Comparison of ENCODE assay signal across 1 cellular context in the genomic region with DNA sequence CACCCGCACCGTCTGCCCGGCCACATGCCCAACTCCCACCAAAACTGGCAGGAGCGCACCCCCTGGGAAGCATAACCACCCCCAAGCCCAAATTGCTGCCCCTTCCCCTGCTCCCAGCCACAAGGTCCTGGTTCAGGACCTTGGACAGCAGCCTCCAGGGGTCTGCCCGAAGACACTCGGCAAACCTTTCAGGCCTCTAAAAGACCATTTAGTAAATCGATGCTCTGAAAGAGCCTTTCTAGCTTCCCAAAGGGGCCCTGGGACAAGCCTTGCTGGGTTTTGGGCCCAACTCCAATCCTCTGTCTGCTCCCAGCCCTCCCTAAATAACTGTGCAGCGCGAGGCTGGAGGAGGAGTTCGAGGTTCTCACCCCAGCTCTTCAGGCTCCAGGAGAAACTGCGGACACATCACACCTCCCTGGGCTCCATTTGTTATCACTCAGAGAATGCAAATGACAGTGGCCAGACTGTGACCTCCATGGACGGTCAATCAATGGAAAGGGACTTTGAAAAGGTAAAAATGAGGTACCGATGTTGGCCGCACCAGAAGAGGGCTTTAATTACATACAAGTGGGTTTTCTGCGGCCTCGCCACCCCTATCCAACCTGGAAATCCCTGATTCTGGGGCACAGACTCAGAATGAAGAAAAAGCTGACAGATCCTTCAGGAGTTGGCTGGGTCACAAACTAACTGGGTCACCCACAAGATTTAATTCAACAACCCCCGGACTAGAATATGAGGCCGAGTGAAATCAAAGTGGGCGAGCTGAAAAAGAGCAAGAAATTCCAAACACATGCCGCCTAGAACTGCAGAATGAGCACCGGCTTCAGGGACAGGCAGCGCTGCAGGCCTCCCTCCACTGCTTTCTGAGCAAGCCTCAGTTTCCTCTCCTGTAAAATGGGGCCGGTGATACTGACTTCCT.
TF ChIP-seq lines count a peak whose summit lies in the region.

No MANE protein-coding gene starts in this region.

TF ChIP-seq in HepG2, 621 proteins besides CTCF, POLR2A, EP300 and RAD21 (continued from another document and continues in another):
- TF ChIP-seq, protein P1, sequence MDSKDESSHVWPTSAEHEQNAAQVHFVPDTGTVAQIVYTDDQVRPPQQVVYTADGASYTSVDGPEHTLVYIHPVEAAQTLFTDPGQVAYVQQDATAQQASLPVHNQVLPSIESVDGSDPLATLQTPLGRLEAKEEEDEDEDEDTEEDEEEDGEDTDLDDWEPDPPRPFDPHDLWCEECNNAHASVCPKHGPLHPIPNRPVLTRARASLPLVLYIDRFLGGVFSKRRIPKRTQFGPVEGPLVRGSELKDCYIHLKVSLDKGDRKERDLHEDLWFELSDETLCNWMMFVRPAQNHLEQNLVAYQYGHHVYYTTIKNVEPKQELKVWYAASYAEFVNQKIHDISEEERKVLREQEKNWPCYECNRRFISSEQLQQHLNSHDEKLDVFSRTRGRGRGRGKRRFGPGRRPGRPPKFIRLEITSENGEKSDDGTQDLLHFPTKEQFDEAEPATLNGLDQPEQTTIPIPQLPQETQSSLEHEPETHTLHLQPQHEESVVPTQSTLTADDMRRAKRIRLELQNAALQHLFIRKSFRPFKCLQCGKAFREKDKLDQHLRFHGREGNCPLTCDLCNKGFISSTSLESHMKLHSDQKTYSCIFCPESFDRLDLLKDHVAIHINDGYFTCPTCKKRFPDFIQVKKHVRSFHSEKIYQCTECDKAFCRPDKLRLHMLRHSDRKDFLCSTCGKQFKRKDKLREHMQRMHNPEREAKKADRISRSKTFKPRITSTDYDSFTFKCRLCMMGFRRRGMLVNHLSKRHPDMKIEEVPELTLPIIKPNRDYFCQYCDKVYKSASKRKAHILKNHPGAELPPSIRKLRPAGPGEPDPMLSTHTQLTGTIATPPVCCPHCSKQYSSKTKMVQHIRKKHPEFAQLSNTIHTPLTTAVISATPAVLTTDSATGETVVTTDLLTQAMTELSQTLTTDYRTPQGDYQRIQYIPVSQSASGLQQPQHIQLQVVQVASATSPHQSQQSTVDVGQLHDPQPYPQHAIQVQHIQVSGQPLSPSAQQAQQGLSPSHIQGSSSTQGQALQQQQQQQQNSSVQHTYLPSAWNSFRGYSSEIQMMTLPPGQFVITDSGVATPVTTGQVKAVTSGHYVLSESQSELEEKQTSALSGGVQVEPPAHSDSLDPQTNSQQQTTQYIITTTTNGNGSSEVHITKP (CRISPR knock-in tag; IDR thresholded peaks at IDR 0.05; ENCODE audit: low read depth): no peak
- TF ChIP-seq CREM (IDR thresholded peaks at IDR 0.05) (no peak), CREM (CRISPR knock-in tag; IDR thresholded peaks at IDR 0.05) (no peak), SYNCRIP (IDR thresholded peaks at IDR 0.05; ENCODE audit: insufficient read depth, low read depth, low read length) (no peak), ZFP36L1 (CRISPR knock-in tag; IDR thresholded peaks at IDR 0.05) (no peak), JUN (CRISPR knock-in tag; IDR thresholded peaks at IDR 0.05) (no peak), SOX13 (IDR thresholded peaks at IDR 0.05) (no peak), SOX13 (CRISPR knock-in tag; conservative IDR thresholded peaks at IDR 0.05 in 1 of 2, IDR thresholded peaks at IDR 0.05 in 1 of 2) (peak in 1 of 2 experiments; percentile 44; a peak in 1 of 4 replicates), ZEB1 (IDR thresholded peaks at IDR 0.05; ENCODE audit: insufficient replicate concordance, low read depth) (no peak), GABPB1 (CRISPR knock-in tag; IDR thresholded peaks at IDR 0.05) (0 out of 2 replicates have a peak, but pooled peaks have one; percentile 13), REL (CRISPR knock-in tag; conservative IDR thresholded peaks at IDR 0.05) (no peak), ZBTB3 (CRISPR knock-in tag; IDR thresholded peaks at IDR 0.05; ENCODE audit: borderline replicate concordance, low read depth) (no peak), ZNF589 (CRISPR knock-in tag; conservative IDR thresholded peaks at IDR 0.05) (no peak), HMGA1 (CRISPR knock-in tag; conservative IDR thresholded peaks at IDR 0.05) (no peak), MED1 (CRISPR knock-in tag; IDR thresholded peaks at IDR 0.05) (no peak), HNRNPH1 (optimal IDR thresholded peaks at IDR 0.05; ENCODE audit: low read depth, low read length) (no peak), MAFK (conservative IDR thresholded peaks at IDR 0.05 in 1 of 2, IDR thresholded peaks at IDR 0.05 in 1 of 2; ENCODE audit: low read length in 2 of 2) (no peak), SMAD3 (CRISPR knock-in tag; IDR thresholded peaks at IDR 0.05) (0 out of 2 replicates have a peak, but pooled peaks have one; percentile 48), ZFP90 (CRISPR knock-in tag; IDR thresholded peaks at IDR 0.05; ENCODE audit: borderline replicate concordance) (no peak), ZNF343 (CRISPR knock-in tag; IDR thresholded peaks at IDR 0.05) (0 out of 2 replicates have a peak, but pooled peaks have one; percentile 33), ZNF160 (CRISPR knock-in tag; IDR thresholded peaks at IDR 0.05) (peak; percentile 69; the same call in 1 of the 2 replicates), EED (CRISPR knock-in tag; IDR thresholded peaks at IDR 0.05) (no peak), CHCHD3 (CRISPR knock-in tag; IDR thresholded peaks at IDR 0.05) (no peak), MTA1 (CRISPR knock-in tag; IDR thresholded peaks at IDR 0.05; ENCODE audit: borderline replicate concordance) (no peak), FOXP1 (IDR thresholded peaks at IDR 0.05) (no peak), FOXP1 (CRISPR knock-in tag; IDR thresholded peaks at IDR 0.05) (no peak), CCDC6 (CRISPR knock-in tag; IDR thresholded peaks at IDR 0.05) (no peak), HIVEP1 (CRISPR knock-in tag; IDR thresholded peaks at IDR 0.05) (no peak), ZNF460 (CRISPR knock-in tag; IDR thresholded peaks at IDR 0.05; ENCODE audit: borderline replicate concordance) (no peak), ZNF263 (CRISPR knock-in tag; IDR thresholded peaks at IDR 0.05) (peak; percentile 42; the same call in 1 of the 2 replicates), ZNF773 (CRISPR knock-in tag; IDR thresholded peaks at IDR 0.05; ENCODE audit: borderline replicate concordance) (peak; percentile 90; the same call in 1 of the 2 replicates), CENPX (CRISPR knock-in tag; IDR thresholded peaks at IDR 0.05) (no peak), ELF4 (CRISPR knock-in tag; IDR thresholded peaks at IDR 0.05; ENCODE audit: borderline replicate concordance) (no peak), ZFP1 (CRISPR knock-in tag; IDR thresholded peaks at IDR 0.05) (no peak), ZNF230 (CRISPR knock-in tag; IDR thresholded peaks at IDR 0.05) (peak; percentile 40; the same call in 1 of the 2 replicates), MYC (CRISPR knock-in tag; IDR thresholded peaks at IDR 0.05; ENCODE audit: borderline replicate concordance) (no peak), ZSCAN12 (CRISPR knock-in tag; IDR thresholded peaks at IDR 0.05) (0 out of 2 replicates have a peak, but pooled peaks have one; percentile 73), POLR2AphosphoS5 (IDR thresholded peaks at IDR 0.05; ENCODE audit: low read depth, low read length) (no peak)
- TF ChIP-seq, protein P2, sequence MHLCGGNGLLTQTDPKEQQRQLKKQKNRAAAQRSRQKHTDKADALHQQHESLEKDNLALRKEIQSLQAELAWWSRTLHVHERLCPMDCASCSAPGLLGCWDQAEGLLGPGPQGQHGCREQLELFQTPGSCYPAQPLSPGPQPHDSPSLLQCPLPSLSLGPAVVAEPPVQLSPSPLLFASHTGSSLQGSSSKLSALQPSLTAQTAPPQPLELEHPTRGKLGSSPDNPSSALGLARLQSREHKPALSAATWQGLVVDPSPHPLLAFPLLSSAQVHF (CRISPR knock-in tag; IDR thresholded peaks at IDR 0.05): no peak
- TF ChIP-seq, protein P3, sequence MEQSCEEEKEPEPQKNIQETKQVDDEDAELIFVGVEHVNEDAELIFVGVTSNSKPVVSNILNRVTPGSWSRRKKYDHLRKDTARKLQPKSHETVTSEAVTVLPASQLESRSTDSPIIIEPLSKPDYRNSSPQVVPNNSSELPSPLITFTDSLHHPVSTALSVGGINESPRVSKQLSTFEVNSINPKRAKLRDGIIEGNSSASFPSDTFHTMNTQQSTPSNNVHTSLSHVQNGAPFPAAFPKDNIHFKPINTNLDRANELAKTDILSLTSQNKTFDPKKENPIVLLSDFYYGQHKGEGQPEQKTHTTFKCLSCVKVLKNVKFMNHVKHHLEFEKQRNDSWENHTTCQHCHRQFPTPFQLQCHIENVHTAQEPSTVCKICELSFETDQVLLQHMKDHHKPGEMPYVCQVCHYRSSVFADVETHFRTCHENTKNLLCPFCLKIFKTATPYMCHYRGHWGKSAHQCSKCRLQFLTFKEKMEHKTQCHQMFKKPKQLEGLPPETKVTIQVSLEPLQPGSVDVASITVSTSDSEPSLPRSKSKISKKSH (CRISPR knock-in tag; IDR thresholded peaks at IDR 0.05; ENCODE audit: borderline replicate concordance): no peak
- TF ChIP-seq, protein P4, sequence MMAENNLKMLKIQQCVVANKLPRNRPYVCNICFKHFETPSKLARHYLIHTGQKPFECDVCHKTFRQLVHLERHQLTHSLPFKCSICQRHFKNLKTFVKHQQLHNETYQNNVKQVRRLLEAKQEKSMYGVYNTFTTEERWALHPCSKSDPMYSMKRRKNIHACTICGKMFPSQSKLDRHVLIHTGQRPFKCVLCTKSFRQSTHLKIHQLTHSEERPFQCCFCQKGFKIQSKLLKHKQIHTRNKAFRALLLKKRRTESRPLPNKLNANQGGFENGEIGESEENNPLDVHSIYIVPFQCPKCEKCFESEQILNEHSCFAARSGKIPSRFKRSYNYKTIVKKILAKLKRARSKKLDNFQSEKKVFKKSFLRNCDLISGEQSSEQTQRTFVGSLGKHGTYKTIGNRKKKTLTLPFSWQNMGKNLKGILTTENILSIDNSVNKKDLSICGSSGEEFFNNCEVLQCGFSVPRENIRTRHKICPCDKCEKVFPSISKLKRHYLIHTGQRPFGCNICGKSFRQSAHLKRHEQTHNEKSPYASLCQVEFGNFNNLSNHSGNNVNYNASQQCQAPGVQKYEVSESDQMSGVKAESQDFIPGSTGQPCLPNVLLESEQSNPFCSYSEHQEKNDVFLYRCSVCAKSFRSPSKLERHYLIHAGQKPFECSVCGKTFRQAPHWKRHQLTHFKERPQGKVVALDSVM (CRISPR knock-in tag; IDR thresholded peaks at IDR 0.05): no peak
- TF ChIP-seq, protein P5, sequence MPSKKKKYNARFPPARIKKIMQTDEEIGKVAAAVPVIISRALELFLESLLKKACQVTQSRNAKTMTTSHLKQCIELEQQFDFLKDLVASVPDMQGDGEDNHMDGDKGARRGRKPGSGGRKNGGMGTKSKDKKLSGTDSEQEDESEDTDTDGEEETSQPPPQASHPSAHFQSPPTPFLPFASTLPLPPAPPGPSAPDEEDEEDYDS (CRISPR knock-in tag; IDR thresholded peaks at IDR 0.05): peak; percentile 14; the same call in 1 of the 2 replicates
- TF ChIP-seq, protein P6, sequence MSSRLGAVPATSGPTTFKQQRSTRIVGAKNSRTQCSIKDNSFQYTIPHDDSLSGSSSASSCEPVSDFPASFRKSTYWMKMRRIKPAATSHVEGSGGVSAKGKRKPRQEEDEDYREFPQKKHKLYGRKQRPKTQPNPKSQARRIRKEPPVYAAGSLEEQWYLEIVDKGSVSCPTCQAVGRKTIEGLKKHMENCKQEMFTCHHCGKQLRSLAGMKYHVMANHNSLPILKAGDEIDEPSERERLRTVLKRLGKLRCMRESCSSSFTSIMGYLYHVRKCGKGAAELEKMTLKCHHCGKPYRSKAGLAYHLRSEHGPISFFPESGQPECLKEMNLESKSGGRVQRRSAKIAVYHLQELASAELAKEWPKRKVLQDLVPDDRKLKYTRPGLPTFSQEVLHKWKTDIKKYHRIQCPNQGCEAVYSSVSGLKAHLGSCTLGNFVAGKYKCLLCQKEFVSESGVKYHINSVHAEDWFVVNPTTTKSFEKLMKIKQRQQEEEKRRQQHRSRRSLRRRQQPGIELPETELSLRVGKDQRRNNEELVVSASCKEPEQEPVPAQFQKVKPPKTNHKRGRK (CRISPR knock-in tag; IDR thresholded peaks at IDR 0.05): no peak
- TF ChIP-seq, protein P7, sequence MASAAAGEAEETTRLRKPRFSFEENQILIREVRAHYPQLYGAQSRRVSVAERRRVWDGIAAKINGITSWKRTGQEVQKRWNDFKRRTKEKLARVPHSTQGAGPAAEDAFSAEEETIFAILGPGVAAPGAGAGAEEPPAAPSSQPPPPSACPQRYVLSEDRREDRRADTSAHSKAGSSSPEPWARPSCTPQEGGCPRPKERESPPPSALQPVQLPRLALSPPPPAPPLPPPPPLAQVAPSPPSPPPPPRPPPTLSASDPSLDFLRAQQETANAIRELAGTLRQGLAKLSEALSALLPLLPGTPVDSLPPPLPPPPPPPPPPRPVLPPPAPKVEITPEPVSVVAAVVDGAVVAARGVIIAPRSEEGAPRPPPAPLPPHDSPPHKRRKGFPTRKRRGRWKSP (CRISPR knock-in tag; IDR thresholded peaks at IDR 0.05): no peak
- TF ChIP-seq, protein P8, sequence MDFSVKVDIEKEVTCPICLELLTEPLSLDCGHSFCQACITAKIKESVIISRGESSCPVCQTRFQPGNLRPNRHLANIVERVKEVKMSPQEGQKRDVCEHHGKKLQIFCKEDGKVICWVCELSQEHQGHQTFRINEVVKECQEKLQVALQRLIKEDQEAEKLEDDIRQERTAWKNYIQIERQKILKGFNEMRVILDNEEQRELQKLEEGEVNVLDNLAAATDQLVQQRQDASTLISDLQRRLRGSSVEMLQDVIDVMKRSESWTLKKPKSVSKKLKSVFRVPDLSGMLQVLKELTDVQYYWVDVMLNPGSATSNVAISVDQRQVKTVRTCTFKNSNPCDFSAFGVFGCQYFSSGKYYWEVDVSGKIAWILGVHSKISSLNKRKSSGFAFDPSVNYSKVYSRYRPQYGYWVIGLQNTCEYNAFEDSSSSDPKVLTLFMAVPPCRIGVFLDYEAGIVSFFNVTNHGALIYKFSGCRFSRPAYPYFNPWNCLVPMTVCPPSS (IDR thresholded peaks at IDR 0.05): no peak
- TF ChIP-seq, protein P9, sequence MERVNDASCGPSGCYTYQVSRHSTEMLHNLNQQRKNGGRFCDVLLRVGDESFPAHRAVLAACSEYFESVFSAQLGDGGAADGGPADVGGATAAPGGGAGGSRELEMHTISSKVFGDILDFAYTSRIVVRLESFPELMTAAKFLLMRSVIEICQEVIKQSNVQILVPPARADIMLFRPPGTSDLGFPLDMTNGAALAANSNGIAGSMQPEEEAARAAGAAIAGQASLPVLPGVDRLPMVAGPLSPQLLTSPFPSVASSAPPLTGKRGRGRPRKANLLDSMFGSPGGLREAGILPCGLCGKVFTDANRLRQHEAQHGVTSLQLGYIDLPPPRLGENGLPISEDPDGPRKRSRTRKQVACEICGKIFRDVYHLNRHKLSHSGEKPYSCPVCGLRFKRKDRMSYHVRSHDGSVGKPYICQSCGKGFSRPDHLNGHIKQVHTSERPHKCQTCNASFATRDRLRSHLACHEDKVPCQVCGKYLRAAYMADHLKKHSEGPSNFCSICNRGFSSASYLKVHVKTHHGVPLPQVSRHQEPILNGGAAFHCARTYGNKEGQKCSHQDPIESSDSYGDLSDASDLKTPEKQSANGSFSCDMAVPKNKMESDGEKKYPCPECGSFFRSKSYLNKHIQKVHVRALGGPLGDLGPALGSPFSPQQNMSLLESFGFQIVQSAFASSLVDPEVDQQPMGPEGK (CRISPR knock-in tag; IDR thresholded peaks at IDR 0.05): no peak
- TF ChIP-seq, protein P10, sequence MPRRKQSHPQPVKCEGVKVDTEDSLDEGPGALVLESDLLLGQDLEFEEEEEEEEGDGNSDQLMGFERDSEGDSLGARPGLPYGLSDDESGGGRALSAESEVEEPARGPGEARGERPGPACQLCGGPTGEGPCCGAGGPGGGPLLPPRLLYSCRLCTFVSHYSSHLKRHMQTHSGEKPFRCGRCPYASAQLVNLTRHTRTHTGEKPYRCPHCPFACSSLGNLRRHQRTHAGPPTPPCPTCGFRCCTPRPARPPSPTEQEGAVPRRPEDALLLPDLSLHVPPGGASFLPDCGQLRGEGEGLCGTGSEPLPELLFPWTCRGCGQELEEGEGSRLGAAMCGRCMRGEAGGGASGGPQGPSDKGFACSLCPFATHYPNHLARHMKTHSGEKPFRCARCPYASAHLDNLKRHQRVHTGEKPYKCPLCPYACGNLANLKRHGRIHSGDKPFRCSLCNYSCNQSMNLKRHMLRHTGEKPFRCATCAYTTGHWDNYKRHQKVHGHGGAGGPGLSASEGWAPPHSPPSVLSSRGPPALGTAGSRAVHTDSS (CRISPR knock-in tag; conservative IDR thresholded peaks at IDR 0.05): no peak
